1 cellular context compared by ENCODE assay signal in the genomic region with DNA sequence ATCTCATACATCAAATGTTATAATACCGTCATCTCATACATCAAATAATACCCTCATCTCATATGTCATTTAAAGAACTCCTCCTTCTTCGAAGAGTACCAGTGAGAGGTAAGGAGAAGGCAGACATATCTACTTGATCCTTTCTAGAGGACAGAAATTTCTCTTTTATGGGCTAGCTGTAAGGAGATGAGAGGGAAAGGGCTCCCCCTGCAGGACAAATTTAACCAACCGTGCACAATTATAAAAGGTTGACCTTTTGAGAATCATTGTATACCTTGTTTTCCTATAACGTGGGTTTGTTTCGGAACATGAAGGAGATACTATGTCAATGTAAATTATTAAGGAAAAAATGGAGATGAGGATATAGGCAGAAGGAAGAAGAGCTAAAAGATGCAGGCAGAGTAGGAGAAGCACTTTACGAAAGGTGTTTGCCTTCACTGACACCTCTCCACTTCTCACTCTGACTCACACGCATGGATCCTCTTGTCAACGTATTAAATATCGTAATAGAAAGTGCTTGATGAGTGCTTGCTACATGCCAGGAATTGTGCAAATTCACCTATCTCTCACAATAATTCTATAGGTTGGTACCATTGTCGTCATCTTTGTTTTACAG.
A peak's percentile ranks its signal among the peaks of the same experiment; 100 is the strongest.
TF ChIP-seq lines count a peak whose summit lies in the region.

No MANE protein-coding gene starts in this region.

TF ChIP-seq in HepG2, 621 proteins besides CTCF, POLR2A, EP300 and RAD21 (continued from another document):
- peak; percentile 91 for TF ChIP-seq STAG1 (CRISPR knock-in tag; IDR thresholded peaks at IDR 0.05)
